ENCODE assay signal across 8 cellular contexts in the genomic region with DNA sequence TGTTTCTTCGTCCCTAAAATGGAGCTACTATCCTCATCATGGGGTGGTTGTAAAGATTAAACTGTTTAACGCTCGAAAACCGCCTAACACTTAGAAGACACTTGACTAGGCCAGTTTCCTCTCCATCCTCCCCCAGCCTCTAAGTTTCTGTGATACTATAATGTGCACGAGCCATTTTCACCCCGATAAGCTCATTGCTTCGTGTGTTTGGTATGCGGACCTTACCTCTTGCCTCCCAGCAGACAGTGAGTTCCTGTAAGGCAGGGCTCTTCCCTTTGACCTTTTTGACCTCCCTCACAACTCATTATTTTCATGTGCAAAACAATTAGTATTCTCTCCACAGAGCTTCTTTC. TPM values are rescaled to one million over a fixed set of nuclear protein-coding genes. Genes with fewer than 3 reads are reported as not detected.
DNase-seq lines count a peak whose midpoint lies in the region; ATAC-seq and TF ChIP-seq lines count a peak whose summit lies in the region.

No MANE protein-coding gene starts in this region.

- H3K9me3 Mint-ChIP-seq in natural killer cell: no peaks in the 10 kb centered on the region

- H3K27me3 ChIP-seq in MG63 (no peaks in the 10 kb centered on the region), duodenal mucosa (ENCODE audit: control insufficient read depth in 1 of 2, insufficient read depth in 2 of 2, low read length in 2 of 2) (no peaks in the 10 kb centered on the region)

- H3K9ac ChIP-seq in duodenal mucosa (ENCODE audit: low read depth in 1 of 2, low read length in 2 of 2): peak overlapping the region; percentile 59 to 79

- H3K4me1 Mint-ChIP-seq in natural killer cell: peaks cover 29 to 40% of the 10 kb centered on the region in 2 donors

- no peaks in the 10 kb centered on the region for H3K36me3 Mint-ChIP-seq in natural killer cell

- peak overlapping the region; percentile 56 for H3K4me3 ChIP-seq in MG63
- peak overlapping the region; percentile 77 to 79 for H3K4me3 ChIP-seq in duodenal mucosa (ENCODE audit: low read depth in 1 of 2, low read length in 2 of 2)

- H3K4me1 ChIP-seq in duodenal mucosa (ENCODE audit: control insufficient read depth in 1 of 2, insufficient read depth in 2 of 2, low read length in 2 of 2): peaks cover 20 to 27% of the 10 kb centered on the region in 2 donors

- H3K27me3 Mint-ChIP-seq in natural killer cell (ENCODE audit: low read depth in 2 of 2): no peaks in the 10 kb centered on the region

- H3K36me3 ChIP-seq in MG63 (no peaks in the 10 kb centered on the region), duodenal mucosa (ENCODE audit: control insufficient read depth in 1 of 2, insufficient read depth in 2 of 2, low read length in 2 of 2) (no peaks in the 10 kb centered on the region)

- peak overlapping the region; percentile 83 to 85 for H3K27ac Mint-ChIP-seq in natural killer cell

- DNase-seq in NOMO-1 treated with DMSO at 0.1 percent for 48 hours (lab: John Stamatoyannopoulos, UW; ENCODE audit: unreplicated experiment): peak; percentile 49
- DNase-seq in NOMO-1 (lab: John Stamatoyannopoulos, UW; ENCODE audit: unreplicated experiment in 2 of 2): no peak
- peak; percentile 7 for DNase-seq in MG63
- no peak for DNase-seq in natural killer cell
- DNase-seq in NCI-H524 treated with DMSO at 0.1 percent for 48 hours (lab: John Stamatoyannopoulos, UW): no peak
- no peak for DNase-seq in NCI-H2171 (lab: John Stamatoyannopoulos, UW)

- ATAC-seq in natural killer cell: peak; percentile 9 to 14 (median 10)
- ATAC-seq in HG03521 (IDR thresholded peaks at IDR 0.05; ENCODE audit: unreplicated experiment): no peak

- H3K9me3 ChIP-seq in MG63: no peaks in the 10 kb centered on the region
- no peaks in the 10 kb centered on the region for H3K9me3 ChIP-seq in duodenal mucosa (ENCODE audit: control insufficient read depth in 1 of 2, low read length in 2 of 2)

- H3K27ac ChIP-seq in duodenal mucosa (ENCODE audit: low read depth, low read length): peak overlapping the region; percentile 83

- H3K4me3 Mint-ChIP-seq in natural killer cell: peak overlapping the region; percentile 92

- intact Hi-C loops in natural killer cell (cut with micrococcal nuclease): loop anchor here (2.0 kb wide), 1 partner anchor 46 kb away; no protein-coding TSS in a partner anchor

- no peak for TF ChIP-seq CTCF in natural killer cell (IDR thresholded peaks at IDR 0.05)

RNA-seq across cellular contexts. Expression of a gene that starts 0.5 kb away (rescaled TPM):
- total RNA-seq in MG63 (2014; rRNA removed; shearing (Covaris generic); ENCODE audit: low replicate concordance): 7.8 and 14.4 TPM in 2 replicates
- 10 to 100 TPM; 12.3 to 13.0 (median 12.7) TPM for total RNA-seq in natural killer cell

Comparison
In these comparisons a context has a peak if more than half of its experiments do, and no peak if none do; other contexts are left out.
1. DNase-seq: peak in NOMO-1 treated with DMSO at 0.1 percent for 48 hours (single experiment) and MG63 (single experiment); none in NOMO-1 (0 of 2), natural killer cell (single experiment), NCI-H524 treated with DMSO at 0.1 percent for 48 hours (single experiment) and NCI-H2171 (single experiment).